15 cellular contexts compared by ENCODE assay signal in genomic region chr6:19719691-19720127, GRCh38.
DNase-seq lines count a peak whose midpoint lies in the region; ATAC-seq and TF ChIP-seq lines count a peak whose summit lies in the region.
"Had no signal": no experiment of that assay in that cellular context is flagged by ENCODE, and none has a peak within 500 bp of the region (broad histone marks: within the 10 kb centered on the region; RNA-seq: fewer than 3 reads in every experiment).

No MANE protein-coding gene starts in this region.

- no peaks in the 10 kb centered on the region for H3K27me3 ChIP-seq in PC-3 (ENCODE audit: low read length)
- H3K27me3 ChIP-seq: SJSA1, stomach had no signal

- no peaks in the 10 kb centered on the region for H3K9me2 ChIP-seq in PC-3 (replicated peaks; ENCODE audit: low read length)

- no peak overlapping the region for H3K9ac ChIP-seq in PC-3 (ENCODE audit: low read length)

- ATAC-seq in natural killer cell (no peak), HG03097 (IDR thresholded peaks at IDR 0.05; ENCODE audit: low FRiP score, unreplicated experiment) (no peak), PC-3 (no peak)
- ATAC-seq: GM12878, mucosa of descending colon had no signal

- TF ChIP-seq CTCF in epithelial cell of esophagus (IDR thresholded peaks at IDR 0.05; ENCODE audit: insufficient read depth, low read depth, low read length, missing control alignments), result no peak
- no peak for TF ChIP-seq CTCF in nephron progenitor cell (IDR thresholded peaks at IDR 0.05)
- TF ChIP-seq CTCF in natural killer cell (IDR thresholded peaks at IDR 0.05), result no peak
- TF ChIP-seq CTCF in PC-3 (conservative IDR thresholded peaks at IDR 0.05; ENCODE audit: low read depth, low read length), result no peak

- intact Hi-C loops in natural killer cell (cut with micrococcal nuclease) (no loop called here), PC-3 (cut with micrococcal nuclease) (no loop called here)

- no peaks in the 10 kb centered on the region for H4K20me1 ChIP-seq in PC-3 (ENCODE audit: low read length)

- POLR2A ChIA-PET in PC-3 (lab: Charles Lee; ENCODE audit: unreplicated experiment), result no interaction called here

- H3K36me3 ChIP-seq in PC-3 (ENCODE audit: low read depth, low read length), result no peaks in the 10 kb centered on the region
- H3K36me3 ChIP-seq: SJSA1, stomach had no signal

- DNase-seq in DMS 273 (lab: John Stamatoyannopoulos, UW; ENCODE audit: unreplicated experiment) (peak; percentile 95), NCI-H524 treated with DMSO at 0.1 percent for 48 hours (lab: John Stamatoyannopoulos, UW) (peak; percentile 81), epithelial cell of esophagus (ENCODE audit: low read depth) (peak; percentile 73), nephron progenitor cell (peak; percentile 49), natural killer cell (no peak), PC-3 (no peak), ureter (ENCODE audit: low spot score) (no peak)
- DNase-seq: activated CD4-positive, alpha-beta T cell treated with anti-CD3 and anti-CD28 coated beads, Interleukin-2, amount 50 U/mL, for 48 hours; mucosa of descending colon; NCI-H2227 treated with DMSO at 0.1 percent for 48 hours; stomach had no signal

- no peak overlapping the region for H3K4me3 ChIP-seq in epithelial cell of esophagus (ENCODE audit: low read length)
- H3K4me3 ChIP-seq in PC-3 (ENCODE audit: low read length), result no peak overlapping the region
- H3K4me3 ChIP-seq: GM12878, mucosa of descending colon, SJSA1, stomach had no signal

- BruUV-seq in PC-3 (replicated peaks; lab: Mats Ljungman, UMichigan), result no TSS peak

- no peaks in the 10 kb centered on the region for H3K79me2 ChIP-seq in PC-3 (ENCODE audit: low read length)

- H3K9me3 Mint-ChIP-seq in nephron progenitor cell (peaks cover 5% of the 10 kb centered on the region), natural killer cell (no peaks in the 10 kb centered on the region)

- H3K4me3 Mint-ChIP-seq in nephron progenitor cell, result peak overlapping the region; percentile 8
- no peak overlapping the region for H3K4me3 Mint-ChIP-seq in natural killer cell
- H3K4me3 Mint-ChIP-seq: CD14-positive monocyte had no signal

- H3K4me1 ChIP-seq in PC-3 (ENCODE audit: insufficient read depth, low read length), result peaks cover 12% of the 10 kb centered on the region

- no peak overlapping the region for H2AFZ ChIP-seq in PC-3 (ENCODE audit: low read length)

- no peaks in the 10 kb centered on the region for H3K36me3 Mint-ChIP-seq in nephron progenitor cell (ENCODE audit: low read depth)
- H3K36me3 Mint-ChIP-seq in natural killer cell, result no peaks in the 10 kb centered on the region
- H3K36me3 Mint-ChIP-seq: CD14-positive monocyte had no signal

- H3K27ac Mint-ChIP-seq in nephron progenitor cell, result no peak overlapping the region
- H3K27ac Mint-ChIP-seq in natural killer cell, result no peak overlapping the region
- H3K27ac Mint-ChIP-seq: CD14-positive monocyte had no signal

- no peak overlapping the region for H3K4me2 ChIP-seq in PC-3 (ENCODE audit: low read length)

- H3K9me3 ChIP-seq in PC-3 (ENCODE audit: low read length), result no peaks in the 10 kb centered on the region
- H3K9me3 ChIP-seq: mucosa of descending colon, SJSA1, stomach had no signal

- H3K27ac ChIP-seq in PC-3 (ENCODE audit: low read length), result no peak overlapping the region
- H3K27ac ChIP-seq: SJSA1, stomach had no signal

- H3K27me3 Mint-ChIP-seq in nephron progenitor cell (ENCODE audit: low read depth, poor library complexity) (peaks cover 7% of the 10 kb centered on the region), natural killer cell (ENCODE audit: low read depth in 2 of 2) (peaks cover 0 to 2% of the 10 kb centered on the region in 2 donors)

- H3K4me1 Mint-ChIP-seq in nephron progenitor cell (peaks cover 33% of the 10 kb centered on the region), natural killer cell (no peaks in the 10 kb centered on the region)
- H3K4me1 Mint-ChIP-seq: CD14-positive monocyte had no signal

- H3F3A ChIP-seq in PC-3 (ENCODE audit: low read length, unreplicated experiment), result no peaks in the 10 kb centered on the region

- CTCF ChIA-PET in PC-3 (lab: Charles Lee), result no interaction called here

Comparison
In these comparisons a context has a peak if more than half of its experiments do, and no peak if none do; other contexts are left out.
1. DNase-seq: peak in DMS 273 (single experiment), NCI-H524 treated with DMSO at 0.1 percent for 48 hours (single experiment), epithelial cell of esophagus (single experiment) and nephron progenitor cell (single experiment); none in natural killer cell (single experiment), PC-3 (single experiment) and ureter (single experiment).